In genomic region chr12:94575024-94575423, GRCh38 we compare ENCODE assay signal across 20 cellular contexts.
"Had no signal": no experiment of that assay in that cellular context is flagged by ENCODE, and none has a peak within 500 bp of the region (broad histone marks: within the 10 kb centered on the region; RNA-seq: fewer than 3 reads in every experiment).

No MANE protein-coding gene starts in this region.

- DNase-seq: activated CD4-positive, alpha-beta memory T cell treated with anti-CD3 and anti-CD28 coated beads, Interleukin-2, amount 10 ng/mL, durations not matched to agents 7 days and 5 days; activated CD4-positive, alpha-beta T cell treated with anti-CD3 and anti-CD28 coated beads, Interleukin-2, amount 10 ng/mL, durations not matched to agents 24 days and 14 days; activated effector memory CD4-positive, alpha-beta T cell treated with anti-CD3 and anti-CD28 coated beads, Interleukin-2, amount 50 U/mL, for 16 hours; activated T-cell treated with anti-CD3 and anti-CD28 coated beads for 4 hours; anterior cingulate cortex; body of pancreas; cortex of kidney; heart right ventricle; lower lobe of right lung; mesendoderm; mucosa of descending colon; nephron progenitor cell; retina; sigmoid colon; stimulated activated CD4-positive, alpha-beta T cell treated with anti-CD3 and anti-CD28 coated beads, Interleukin-15, amount 100 ng/mL, for 24 hours; T-helper 17 cell; upper lobe of right lung had no signal

- H3K4me1 ChIP-seq: body of pancreas, lower lobe of right lung, sigmoid colon, upper lobe of right lung had no signal

- H3K36me3 ChIP-seq: cardiac muscle cell, upper lobe of right lung had no signal

- H3K4me2 ChIP-seq: smooth muscle cell had no signal

- H3K9me3 ChIP-seq: body of pancreas, heart right ventricle, lower lobe of right lung, mucosa of descending colon, sigmoid colon, thoracic aorta, upper lobe of right lung had no signal

- H3K4me3 ChIP-seq: body of pancreas, cardiac muscle cell, heart right ventricle, lower lobe of right lung, mucosa of descending colon, sigmoid colon, smooth muscle cell, thoracic aorta, upper lobe of right lung had no signal

- H3K27me3 ChIP-seq: body of pancreas, cardiac muscle cell, heart right ventricle, sigmoid colon, upper lobe of right lung had no signal

- H3K27ac ChIP-seq: body of pancreas, cardiac muscle cell, heart right ventricle, lower lobe of right lung, sigmoid colon, thoracic aorta, upper lobe of right lung had no signal
